ENCODE assay signal across 18 cellular contexts in the genomic region with DNA sequence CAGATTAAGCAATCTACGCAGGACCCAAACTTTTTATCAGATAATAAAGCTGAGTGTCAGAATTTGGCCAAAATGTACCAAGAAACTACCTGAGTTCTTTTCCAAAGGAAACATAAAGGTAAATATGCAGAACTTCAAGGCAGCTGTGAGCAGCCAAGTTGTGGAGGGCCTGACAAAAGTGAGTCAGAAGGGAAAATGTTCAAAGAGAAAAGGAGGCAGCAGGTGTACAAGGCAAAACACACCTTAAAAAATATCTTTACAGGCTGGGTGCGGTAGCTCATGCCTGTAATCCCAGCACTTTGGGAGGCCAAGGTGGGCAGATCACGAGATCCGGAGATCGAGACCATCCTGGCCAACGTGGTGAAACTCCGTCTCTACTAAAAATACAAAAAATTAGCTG.
"Had no signal": no experiment of that assay in that cellular context is flagged by ENCODE, and none has a peak within 500 bp of the region (broad histone marks: within the 10 kb centered on the region; RNA-seq: fewer than 3 reads in every experiment).

No MANE protein-coding gene starts in this region.

- H3K36me3 ChIP-seq: suprapubic skin, upper lobe of right lung had no signal

- ATAC-seq: psoas muscle; right cardiac atrium; stimulated activated naive CD8-positive, alpha-beta T cell treated with anti-CD3 and anti-CD28 coated beads, Interleukin-15, amount 100 ng/mL, for 72 hours; upper lobe of right lung had no signal

- H3K4me1 ChIP-seq: upper lobe of right lung had no signal

- H3K4me3 Mint-ChIP-seq: activated naive CD4-positive, alpha-beta T cell treated with anti-CD3 and anti-CD28 coated beads, Interleukin-2, amount 50 U/mL, for 24 hours; neural crest cell; stimulated activated naive CD8-positive, alpha-beta T cell treated with anti-CD3 and anti-CD28 coated beads, Interleukin-15, amount 100 ng/mL, for 72 hours had no signal

- H3K27me3 ChIP-seq: suprapubic skin, upper lobe of right lung had no signal

- H3K9me3 ChIP-seq: psoas muscle, suprapubic skin, upper lobe of right lung had no signal

- H3K9me3 Mint-ChIP-seq: activated naive CD4-positive, alpha-beta T cell treated with anti-CD3 and anti-CD28 coated beads, Interleukin-2, amount 50 U/mL, for 24 hours; neural crest cell; stimulated activated naive CD8-positive, alpha-beta T cell treated with anti-CD3 and anti-CD28 coated beads, Interleukin-15, amount 100 ng/mL, for 72 hours had no signal

- FAIRE-seq: astrocyte, colon had no signal

- H3K27ac ChIP-seq: psoas muscle, suprapubic skin, upper lobe of right lung, VCaP had no signal

- DNase-seq: activated CD4-positive, alpha-beta T cell treated with anti-CD3 and anti-CD28 coated beads, Interleukin-2, amount 50 U/mL, for 4 hours; activated gamma-delta T cell; foreskin melanocyte; glutamatergic neuron; hippocampal formation; islet precursor cell; midbrain; psoas muscle; right cardiac atrium; stimulated activated naive CD8-positive, alpha-beta T cell treated with anti-CD3 and anti-CD28 coated beads, Interleukin-15, amount 100 ng/mL, for 72 hours; upper lobe of right lung had no signal

- H3K27me3 Mint-ChIP-seq: activated naive CD4-positive, alpha-beta T cell treated with anti-CD3 and anti-CD28 coated beads, Interleukin-2, amount 50 U/mL, for 24 hours; stimulated activated naive CD8-positive, alpha-beta T cell treated with anti-CD3 and anti-CD28 coated beads, Interleukin-15, amount 100 ng/mL, for 72 hours had no signal

- H3K27ac Mint-ChIP-seq: stimulated activated naive CD8-positive, alpha-beta T cell treated with anti-CD3 and anti-CD28 coated beads, Interleukin-15, amount 100 ng/mL, for 72 hours had no signal

- H3K4me3 ChIP-seq: lung, psoas muscle, suprapubic skin, upper lobe of right lung had no signal
